Comparison of ENCODE assay signal across 22 cellular contexts in the genomic region with DNA sequence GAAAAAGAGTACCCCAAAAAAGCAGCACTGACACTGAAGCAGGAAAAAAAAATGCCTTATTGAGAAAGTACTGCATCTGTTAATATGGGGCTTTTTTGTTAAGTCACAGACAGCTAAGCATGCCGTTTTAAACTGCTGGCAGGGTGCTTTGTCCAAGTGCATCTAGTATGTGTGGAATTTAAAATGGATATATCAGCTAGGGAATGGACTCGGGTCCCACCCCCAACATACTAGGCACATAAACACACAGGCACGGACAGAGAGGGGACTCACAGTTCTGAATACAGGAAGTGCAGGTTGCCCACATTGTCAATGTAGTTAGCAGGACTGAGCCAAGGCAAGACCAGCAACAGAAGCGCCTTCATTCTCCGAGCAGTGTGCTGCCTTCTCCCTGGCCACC. TPM values are rescaled to one million over a fixed set of nuclear protein-coding genes. Genes with fewer than 3 reads are reported as not detected.
DNase-seq lines count a peak whose midpoint lies in the region; ATAC-seq, FAIRE-seq and TF ChIP-seq lines count a peak whose summit lies in the region.
"Had no signal": no experiment of that assay in that cellular context is flagged by ENCODE, and none has a peak within 500 bp of the region (broad histone marks: within the 10 kb centered on the region; RNA-seq: fewer than 3 reads in every experiment).

No MANE protein-coding gene starts in this region.

- peak; percentile 8 for DNase-seq in AG08395 (ENCODE audit: low spot score)
- peak; percentile 71 to 88 for DNase-seq in Kasumi-1 (lab: John Stamatoyannopoulos, UW)
- no peak for DNase-seq in K562 (ENCODE audit: extremely low read depth in 1 of 4, low spot score in 3 of 4)
- DNase-seq in lung microvascular endothelial cell (ENCODE audit: low read depth in 2 of 2), result peak; percentile 11 to 58
- DNase-seq in DMS153 treated with DMSO at 0.1 percent for 48 hours (lab: John Stamatoyannopoulos, UW; ENCODE audit: unreplicated experiment), result no peak
- no peak for DNase-seq in HUDEP-2 (lab: John Stamatoyannopoulos, UW; ENCODE audit: unreplicated experiment in 76 of 76)
- DNase-seq: activated CD4-positive, alpha-beta T cell treated with anti-CD3 and anti-CD28 coated beads for 36 hours; activated CD8-positive, alpha-beta memory T cell treated with anti-CD3 and anti-CD28 coated beads, Interleukin-2, amount 10 ng/mL, durations not matched to agents 7 days and 5 days; activated effector memory CD4-positive, alpha-beta T cell treated with anti-CD3 and anti-CD28 coated beads, Interleukin-2, amount 50 U/mL, for 16 hours; CD4-positive, alpha-beta memory T cell; DMS79; mucosa of descending colon; NCI-H1105 treated with DMSO at 0.1 percent for 48 hours; NCI-H526; OCI-M1; right lobe of liver; stimulated activated naive CD8-positive, alpha-beta T cell treated with anti-CD3 and anti-CD28 coated beads, Interleukin-15, Interleukin-2, amounts not matched to agents 100 U/mL and 50 U/mL, for 24 hours; T-helper 9 cell had no signal

- FAIRE-seq in K562 (lab: Jason Lieb, UNC), result no peak
- FAIRE-seq: frontal cortex had no signal

- TF ChIP-seq EP300 in K562 (IDR thresholded peaks at IDR 0.05; ENCODE audit: low read length), result no peak

- H3K4me1 ChIP-seq in K562 (replicated peaks in 1 of 2; ENCODE audit: control insufficient read depth in 2 of 2, insufficient read depth in 2 of 2, low read length in 2 of 2), result peaks cover 0 to 6% of the 10 kb centered on the region in 2 experiments; a peak in 1 of 5 replicates

- H4K20me1 ChIP-seq in K562 (replicated peaks; ENCODE audit: control insufficient read depth, insufficient read depth, low read length), result no peaks in the 10 kb centered on the region

- 3% methylated on average over 5 of the region's 5 CpGs for WGBS in K562 (ENCODE audit: insufficient coverage, low coverage, missing lambda C conversion rate)

- H3K9me3 ChIP-seq in K562 (replicated peaks; ENCODE audit: control insufficient read depth, insufficient read depth, low read depth, low read length), result no peaks in the 10 kb centered on the region
- H3K9me3 ChIP-seq: mucosa of descending colon, right lobe of liver had no signal

- no peak for TF ChIP-seq RAD21 in K562 (CRISPR knock-in tag; conservative IDR thresholded peaks at IDR 0.05 in 1 of 2, IDR thresholded peaks at IDR 0.05 in 1 of 2)

- H3K4me3 ChIP-seq in K562, result no peak overlapping the region
- H3K4me3 ChIP-seq: mucosa of descending colon, right lobe of liver had no signal

- CTCF ChIA-PET in K562 (lab: Yijun Ruan, JAX; ENCODE audit: low intra/inter-chr PET ratio), result no interaction called here

- H3K4me2 ChIP-seq in K562 (ENCODE audit: insufficient read depth, low read length), result no peak overlapping the region

- no peak for TF ChIP-seq POLR2A in K562 (conservative IDR thresholded peaks at IDR 0.05)

- no peaks in the 10 kb centered on the region for H3K79me2 ChIP-seq in K562 (ENCODE audit: control insufficient read depth, insufficient read depth, low read length)

- H3K9me1 ChIP-seq in K562 (ENCODE audit: control insufficient read depth, insufficient read depth, low read length), result no peaks in the 10 kb centered on the region

- H2AFZ ChIP-seq in K562 (ENCODE audit: low read depth, low read length), result no peak overlapping the region

- POLR2A ChIA-PET in K562 (lab: Yijun Ruan, JAX), result interaction anchor here (0.7 kb wide), 1 partner anchor 16 kb away, joined by 3 read pairs; no protein-coding TSS in a partner anchor

- intact Hi-C loops in K562 (cut with micrococcal nuclease), result no loop called here

- in situ Hi-C loops in K562 (cut with MboI), result no loop called here

- no peak for TF ChIP-seq CTCF in K562 (IDR thresholded peaks at IDR 0.05 in 2 of 3, conservative IDR thresholded peaks at IDR 0.05 in 1 of 3; ENCODE audit: insufficient read depth in 2 of 3, low read depth in 1 of 3, low read length in 3 of 3)

- peaks cover 8 to 11% of the 10 kb centered on the region in 2 experiments; a peak in 4 of 5 replicates for H3K27me3 ChIP-seq in K562 (ENCODE audit: control insufficient read depth in 2 of 2, insufficient read depth in 2 of 2, low read length in 2 of 2)
- H3K27me3 ChIP-seq: right lobe of liver had no signal

- ATAC-seq in K562 (no peak), GM19452 (IDR thresholded peaks at IDR 0.05; ENCODE audit: unreplicated experiment) (no peak), HG02870 (IDR thresholded peaks at IDR 0.05; ENCODE audit: unreplicated experiment) (no peak)
- ATAC-seq: activated CD4-positive, alpha-beta T cell treated with anti-CD3 and anti-CD28 coated beads for 36 hours; activated CD8-positive, alpha-beta memory T cell treated with anti-CD3 and anti-CD28 coated beads, Interleukin-2, amount 10 ng/mL, durations not matched to agents 7 days and 5 days; mucosa of descending colon; stimulated activated naive CD8-positive, alpha-beta T cell treated with anti-CD3 and anti-CD28 coated beads, Interleukin-15, Interleukin-2, amounts not matched to agents 100 U/mL and 50 U/mL, for 24 hours had no signal

- no peak overlapping the region for H3K27ac ChIP-seq in K562 (ENCODE audit: extremely low read depth, low read depth, low read length)
- H3K27ac ChIP-seq: HL-60, right lobe of liver had no signal

- H3K36me3 ChIP-seq in K562 (ENCODE audit: control insufficient read depth, insufficient read depth, low read length), result no peaks in the 10 kb centered on the region
- H3K36me3 ChIP-seq: right lobe of liver had no signal

- no peak overlapping the region for H3K9ac ChIP-seq in K562 (ENCODE audit: insufficient read depth in 1 of 2, low read depth in 2 of 2, low read length in 2 of 2)

- no TSS peak for BruUV-seq in K562 (replicated peaks; lab: Mats Ljungman, UMichigan)

TF ChIP-seq in K562, 482 proteins besides CTCF, POLR2A, EP300 and RAD21:
- TF ChIP-seq SPI1 (IDR thresholded peaks at IDR 0.05; ENCODE audit: borderline replicate concordance, low read depth, low read length) (0 out of 2 replicates have a peak, but pooled peaks have one; percentile 15), SIRT6 (IDR thresholded peaks at IDR 0.05; ENCODE audit: low read depth, low read length) (no peak), POLR2AphosphoS2 (IDR thresholded peaks at IDR 0.05; ENCODE audit: low read length) (no peak), ZNF263 (CRISPR knock-in tag; IDR thresholded peaks at IDR 0.05; ENCODE audit: borderline replicate concordance) (no peak), ZSCAN32 (CRISPR knock-in tag; IDR thresholded peaks at IDR 0.05) (no peak), ZFP30 (CRISPR knock-in tag; IDR thresholded peaks at IDR 0.05; ENCODE audit: borderline replicate concordance) (no peak)
- TF ChIP-seq, protein P1, sequence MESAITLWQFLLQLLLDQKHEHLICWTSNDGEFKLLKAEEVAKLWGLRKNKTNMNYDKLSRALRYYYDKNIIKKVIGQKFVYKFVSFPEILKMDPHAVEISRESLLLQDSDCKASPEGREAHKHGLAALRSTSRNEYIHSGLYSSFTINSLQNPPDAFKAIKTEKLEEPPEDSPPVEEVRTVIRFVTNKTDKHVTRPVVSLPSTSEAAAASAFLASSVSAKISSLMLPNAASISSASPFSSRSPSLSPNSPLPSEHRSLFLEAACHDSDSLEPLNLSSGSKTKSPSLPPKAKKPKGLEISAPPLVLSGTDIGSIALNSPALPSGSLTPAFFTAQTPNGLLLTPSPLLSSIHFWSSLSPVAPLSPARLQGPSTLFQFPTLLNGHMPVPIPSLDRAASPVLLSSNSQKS (CRISPR knock-in tag; IDR thresholded peaks at IDR 0.05), result no peak

RNA-seq across cellular contexts. Expression of a gene that starts 33.7 kb away (rescaled TPM):
- total RNA-seq in K562 (2011; cell fraction: chromatin; rRNA removed; ENCODE audit: low replicate concordance), result 1.7 and 3.0 TPM in 2 replicates
- 1.0 and 1.1 TPM in 2 replicates for total RNA-seq in K562 (2011; cell fraction: nucleolus; rRNA removed)
- total RNA-seq in K562 (2011; cell fraction: nucleoplasm; rRNA removed), result 1.9 and 2.4 TPM in 2 replicates
- total RNA-seq in K562 (2014; rRNA removed) (2.0 and 3.3 TPM in 2 replicates), K562 (2014; rRNA removed; fragmentation: Illumina TruSeq; extraction: Trizol) (2.5 and 2.6 TPM in 2 replicates), K562 (2015; rRNA removed; fragmentation: Illumina TruSeq; extraction: Trizol) (2.1 and 2.2 TPM in 2 replicates), K562 (2021) (2.5 and 2.8 TPM in 2 replicates), lung microvascular endothelial cell (3.5 and 10.1 TPM in 2 replicates)
- polyA plus RNA-seq in K562 (2011; rRNA removed) (0.40 and 0.45 TPM in 2 replicates), K562 (2014; fragmentation: Illumina TruSeq; extraction: Trizol) (3.0 and 5.0 TPM in 2 replicates), K562 (2014; fragmentation: Nextera tagmentation; extraction: Ambion mirVana) (1 to 10 TPM; 2.2 to 3.6 TPM), K562 (2014; rRNA removed) (1.6 and 2.3 TPM in 2 replicates)
- 0.25 and 0.67 TPM in 2 replicates for polyA plus RNA-seq in K562 (2011; cell fraction: cytosol; rRNA removed)
- 0.46 and 1.00 TPM in 2 replicates for polyA plus RNA-seq in K562 (2011; cell fraction: nucleus; rRNA removed)
- 3.2 and 8.1 TPM in 2 replicates for polyA plus RNA-seq in K562 (2012)
- 0.78 and 1.3 TPM in 2 replicates for polyA minus RNA-seq in K562 (2011; rRNA and poly(A)+ RNA removed)
- 0.73 and 0.95 TPM in 2 replicates for polyA minus RNA-seq in K562 (2011; cell fraction: cytosol; rRNA and poly(A)+ RNA removed)
- 0.33 and 0.54 TPM in 2 replicates for polyA minus RNA-seq in K562 (2011; cell fraction: nucleus; rRNA and poly(A)+ RNA removed)
- total RNA-seq: activated CD4-positive, alpha-beta T cell treated with anti-CD3 and anti-CD28 coated beads for 36 hours; activated CD8-positive, alpha-beta memory T cell treated with anti-CD3 and anti-CD28 coated beads, Interleukin-2, amount 10 ng/mL, durations not matched to agents 7 days and 5 days; CD4-positive, alpha-beta memory T cell had no signal

Comparison
In these comparisons a context has a peak if more than half of its experiments do, and no peak if none do; other contexts are left out.
1. DNase-seq: peak in AG08395 (single experiment), Kasumi-1 (2 of 2) and lung microvascular endothelial cell (2 of 2); none in K562 (0 of 4), DMS153 treated with DMSO at 0.1 percent for 48 hours (single experiment) and HUDEP-2 (0 of 76).